9 cellular contexts compared by ENCODE assay signal in genomic region chr19:802497-802887, GRCh38. TPM values are rescaled to one million over a fixed set of nuclear protein-coding genes. Genes with fewer than 3 reads are reported as not detected.
A peak's percentile ranks its signal among the peaks of the same experiment; 100 is the strongest.
DNase-seq lines count a peak whose midpoint lies in the region; ATAC-seq and TF ChIP-seq lines count a peak whose summit lies in the region.
"Had no signal": no experiment of that assay in that cellular context is flagged by ENCODE, and none has a peak within 500 bp of the region (broad histone marks: within the 10 kb centered on the region; RNA-seq: fewer than 3 reads in every experiment).

No MANE protein-coding gene starts in this region.

- no peaks in the 10 kb centered on the region for H3K9me3 Mint-ChIP-seq in CD4-positive, alpha-beta T cell
- no peaks in the 10 kb centered on the region for H3K9me3 Mint-ChIP-seq in T-cell

- peak overlapping the region; percentile 87 for H3K27ac Mint-ChIP-seq in CD4-positive, alpha-beta T cell
- peak overlapping the region; percentile 74 to 82 for H3K27ac Mint-ChIP-seq in T-cell

- H3K36me3 Mint-ChIP-seq in CD4-positive, alpha-beta T cell (ENCODE audit: low read depth), result peaks cover 59% of the 10 kb centered on the region
- H3K36me3 Mint-ChIP-seq in T-cell, result peaks cover 21% of the 10 kb centered on the region

- H3K27me3 Mint-ChIP-seq in CD4-positive, alpha-beta T cell, result no peaks in the 10 kb centered on the region
- H3K27me3 Mint-ChIP-seq in T-cell, result no peaks in the 10 kb centered on the region

- POLR2A ChIA-PET in CD4-positive, alpha-beta T cell (lab: Charles Lee), result no interaction called here
- POLR2A ChIA-PET in T-cell (lab: Charles Lee), result no interaction called here

- H3K4me1 Mint-ChIP-seq in CD4-positive, alpha-beta T cell (ENCODE audit: low read depth), result peaks cover 52% of the 10 kb centered on the region
- H3K4me1 Mint-ChIP-seq in T-cell, result peaks cover 45 to 62% (median 54%) of the 10 kb centered on the region in 3 donors

- no peaks in the 10 kb centered on the region for H3K9me3 ChIP-seq in CD4-positive, alpha-beta T cell (ENCODE audit: control insufficient read depth, low read length)
- H3K9me3 ChIP-seq: thyroid gland had no signal

- no peak for ATAC-seq in CD4-positive, alpha-beta T cell (ENCODE audit: poor library complexity)
- ATAC-seq in T-cell (replicated peaks in 1 of 4) (no peak), HG03520 (IDR thresholded peaks at IDR 0.05; ENCODE audit: unreplicated experiment) (no peak), sciatic nerve (no peak)

- no peak for DNase-seq in CD4-positive, alpha-beta T cell
- no peak for DNase-seq in T-cell
- peak; percentile 95 for DNase-seq in left kidney (ENCODE audit: low read depth, low spot score)
- no peak for DNase-seq in sciatic nerve (ENCODE audit: low spot score)
- no peak for DNase-seq in hypothalamus (lab: John Stamatoyannopoulos, UW)
- DNase-seq: NCI-H82 had no signal

- H3K27me3 ChIP-seq in CD4-positive, alpha-beta T cell (ENCODE audit: control insufficient read depth, insufficient read depth, low read length), result no peaks in the 10 kb centered on the region
- H3K27me3 ChIP-seq: thyroid gland had no signal

- TF ChIP-seq CTCF in CD4-positive, alpha-beta T cell (IDR thresholded peaks at IDR 0.05), result no peak

- peak overlapping the region; percentile 60 for H3K4me3 Mint-ChIP-seq in CD4-positive, alpha-beta T cell
- peak overlapping the region; percentile 13 to 94 (median 17) for H3K4me3 Mint-ChIP-seq in T-cell

- H3K27ac ChIP-seq in CD4-positive, alpha-beta T cell (ENCODE audit: low read depth, low read length), result peak overlapping the region; percentile 16

- intact Hi-C loops in CD4-positive, alpha-beta T cell (cut with DNase I, micrococcal nuclease), result no loop called here
- intact Hi-C loops in sciatic nerve (cut with DNase I), result no loop called here

- CTCF ChIA-PET in CD4-positive, alpha-beta T cell (lab: Charles Lee), result no interaction called here
- CTCF ChIA-PET in T-cell (lab: Charles Lee), result no interaction called here

RNA-seq across cellular contexts. Expression of gene PTBP1, which starts 5.2 kb away (rescaled TPM):
- 100 to 1,000 TPM; 246 to 252 TPM for total RNA-seq in CD4-positive, alpha-beta T cell
- total RNA-seq in T-cell (100 to 1,000 TPM; 307 to 343 (median 316) TPM), sciatic nerve (217 TPM)

RNA-seq across cellular contexts. Expression of gene PLPPR3, which starts 19.3 kb away (rescaled TPM):
- not detected for total RNA-seq in CD4-positive, alpha-beta T cell
- under 1 TPM in 3 of 5 donors, not detected in 2; 0.22 to 0.36 (median 0.26) TPM for total RNA-seq in T-cell
- not detected for total RNA-seq in sciatic nerve
- total RNA-seq: thyroid gland had no signal

RNA-seq across cellular contexts. Expression of gene AZU1, which starts 25.1 kb away (rescaled TPM):
- total RNA-seq in CD4-positive, alpha-beta T cell, result under 1 TPM; 0.47 to 0.49 TPM
- total RNA-seq in T-cell, result 1 to 10 TPM in 2 of 5 donors, under 1 TPM in 3; 0.20 to 1.2 (median 0.38) TPM
- total RNA-seq in sciatic nerve, result 1.9 TPM
- total RNA-seq: myocyte, thyroid gland had no signal

RNA-seq across cellular contexts. Expression of gene PRTN3, which starts 38.3 kb away (rescaled TPM):
- not detected for total RNA-seq in CD4-positive, alpha-beta T cell
- total RNA-seq in T-cell, result under 1 TPM in 1 of 5 donors, not detected in 4; 0.50 TPM
- total RNA-seq in sciatic nerve, result 0.71 TPM
- total RNA-seq: myocyte, thyroid gland had no signal

RNA-seq across cellular contexts. Expression of gene ELANE, which starts 49.6 kb away (rescaled TPM):
- not detected for total RNA-seq in CD4-positive, alpha-beta T cell
- total RNA-seq in T-cell (under 1 TPM in 1 of 5 donors, not detected in 4; 0.83 TPM), sciatic nerve (2.1 TPM)
- total RNA-seq: myocyte had no signal
